Comparison of ENCODE assay signal across 22 cellular contexts in the genomic region with DNA sequence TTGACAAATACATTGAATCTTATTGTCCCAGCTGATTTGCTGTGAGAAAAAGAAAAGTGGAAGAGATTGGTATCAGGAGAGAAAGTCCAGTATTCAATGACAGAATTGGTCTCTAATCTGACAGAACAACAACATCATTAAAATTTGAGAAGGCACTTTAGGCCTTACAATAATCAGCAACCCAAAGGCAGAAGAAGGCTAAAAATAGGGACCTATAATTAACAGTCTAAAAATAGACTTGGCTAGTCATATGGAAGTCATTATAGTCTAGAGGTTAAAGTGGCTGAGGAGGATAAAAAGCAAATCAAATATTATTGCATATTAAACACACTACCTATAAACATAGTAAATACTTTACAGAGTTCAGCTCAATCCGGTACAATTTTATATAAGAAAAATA.
DNase-seq lines count a peak whose midpoint lies in the region; ATAC-seq, FAIRE-seq and TF ChIP-seq lines count a peak whose summit lies in the region.
"Had no signal": no experiment of that assay in that cellular context is flagged by ENCODE, and none has a peak within 500 bp of the region (broad histone marks: within the 10 kb centered on the region; RNA-seq: fewer than 3 reads in every experiment).

No MANE protein-coding gene starts in this region.

- FAIRE-seq in D721Med (lab: Jason Lieb, UNC): no peak
- FAIRE-seq: HTR-8/SVneo, K562, RCC 7860 had no signal

- no peak for ATAC-seq in HG02623 (IDR thresholded peaks at IDR 0.05; ENCODE audit: unreplicated experiment)
- ATAC-seq: HCT116, K562, lower lobe of right lung had no signal

- TF ChIP-seq CTCF in D721Med (IDR thresholded peaks at IDR 0.05; ENCODE audit: insufficient read depth, missing control alignments): no peak

- DNase-seq in EH (ENCODE audit: low read depth) (peak; percentile 45), NCI-H1417 (lab: John Stamatoyannopoulos, UW) (peak; percentile 29 to 89 (median 30)), NCI-H345 treated with DMSO at 0.1 percent for 48 hours (lab: John Stamatoyannopoulos, UW; ENCODE audit: unreplicated experiment) (peak; percentile 17), fibroblast of gingiva (ENCODE audit: low read depth) (peak; percentile 14), D721Med (ENCODE audit: insufficient read length, low spot score) (no peak)
- DNase-seq in activated T-cell treated with anti-CD3 and anti-CD28 coated beads, Interleukin-2, amount 50 U/mL, for 48 hours: no peak
- DNase-seq: activated CD4-positive, alpha-beta T cell treated with anti-CD3 and anti-CD28 coated beads, Interleukin-2, amount 50 U/mL, for 4 hours; activated CD8-positive, alpha-beta memory T cell treated with anti-CD3 and anti-CD28 coated beads, Interleukin-2, amount 50 U/mL, for 4 hours; activated naive CD4-positive, alpha-beta T cell treated with anti-CD3 and anti-CD28 coated beads, Interleukin-2, amount 10 ng/mL, durations not matched to agents 7 days and 5 days; amygdala; glutamatergic neuron; kidney; lower lobe of right lung; NCI-H1694; small intestine; stimulated activated CD4-positive, alpha-beta T cell treated with anti-CD3 and anti-CD28 coated beads, Interleukin-1b, Interleukin-23, amount 100 ng/mL, for 48 hours; tibial artery had no signal

Comparison
In these comparisons a context has a peak if more than half of its experiments do, and no peak if none do; other contexts are left out.
1. DNase-seq: peak in EH (single experiment), NCI-H1417 (3 of 3), NCI-H345 treated with DMSO at 0.1 percent for 48 hours (single experiment) and fibroblast of gingiva (single experiment); none in activated T-cell treated with anti-CD3 and anti-CD28 coated beads, Interleukin-2, amount 50 U/mL, for 48 hours (0 of 2) and D721Med (single experiment).